ENCODE assay signal across 8 cellular contexts in genomic region chr12:94987270-94987669, GRCh38. TPM values are rescaled to one million over a fixed set of nuclear protein-coding genes. Genes with fewer than 3 reads are reported as not detected.
DNase-seq lines count a peak whose midpoint lies in the region; ATAC-seq, FAIRE-seq and TF ChIP-seq lines count a peak whose summit lies in the region.
"Not testable (repeated sequence)": the region's sequence is repeated elsewhere in the genome, so short reads cannot be mapped to it uniquely, and the experiment has no call there.

No MANE protein-coding gene starts in this region.

- FAIRE-seq in K562 (lab: Jason Lieb, UNC), result peak; percentile 19

- not testable (repeated sequence) for BruUV-seq in K562 (replicated peaks; lab: Mats Ljungman, UMichigan)

- peaks cover 48% of the 10 kb centered on the region for H3K4me1 ChIP-seq in BLaER1
- H3K4me1 ChIP-seq in DND-41 (ENCODE audit: insufficient read depth, low read length), result peaks cover 34% of the 10 kb centered on the region
- H3K4me1 ChIP-seq in K562 (replicated peaks in 1 of 2; ENCODE audit: control insufficient read depth in 2 of 2, insufficient read depth in 2 of 2, low read length in 2 of 2), result not testable (repeated sequence)
- peaks cover 25 to 65% of the 10 kb centered on the region in 2 donors for H3K4me1 ChIP-seq in naive thymus-derived CD4-positive, alpha-beta T cell (ENCODE audit: control insufficient read depth in 2 of 2, insufficient read depth in 2 of 2, low read length in 2 of 2)

- ATAC-seq in DND-41 (ENCODE audit: insufficient read depth, low read depth), result peak; percentile 36
- not testable (repeated sequence) for ATAC-seq in T-helper 17 cell; activated CD8-positive, alpha-beta T cell treated with anti-CD3 and anti-CD28 coated beads for 36 hours; K562; naive thymus-derived CD4-positive, alpha-beta T cell

- H2AFZ ChIP-seq in DND-41 (ENCODE audit: low read depth, low read length); K562 (ENCODE audit: low read depth, low read length): not testable (repeated sequence)

- H3K4me3 Mint-ChIP-seq in T-helper 17 cell, result peak overlapping the region; percentile 77
- H3K4me3 Mint-ChIP-seq in activated CD8-positive, alpha-beta T cell treated with anti-CD3 and anti-CD28 coated beads for 36 hours; stimulated activated naive CD8-positive, alpha-beta T cell treated with anti-CD3 and anti-CD28 coated beads, Interleukin-15, Interleukin-2, amounts not matched to agents 100 ng/mL and 50 ng/mL, for 24 hours: not testable (repeated sequence)
- H3K4me3 Mint-ChIP-seq in activated naive CD4-positive, alpha-beta T cell treated with anti-CD3 and anti-CD28 coated beads, Interleukin-2, amount 10 ng/mL, durations not matched to agents 7 days and 5 days, result peak overlapping the region; percentile 31
- H3K4me3 Mint-ChIP-seq in naive thymus-derived CD4-positive, alpha-beta T cell, result peak overlapping the region; percentile 42 to 90 (median 64)

- POLR2A ChIA-PET in activated CD8-positive, alpha-beta T cell treated with anti-CD3 and anti-CD28 coated beads for 36 hours (lab: Charles Lee), result interaction anchor here (1.8 kb wide), 1 partner anchor 16 kb away, joined by 7 read pairs; the partner anchor contains the start of gene NDUFA12
- POLR2A ChIA-PET in K562 (lab: Yijun Ruan, JAX), result not testable (repeated sequence)
- POLR2A ChIA-PET in naive thymus-derived CD4-positive, alpha-beta T cell (lab: Charles Lee), result interaction anchor here (1.7 kb wide), 1 partner anchor 16 kb away, joined by 10 read pairs; the partner anchor contains the start of gene NDUFA12

- TF ChIP-seq POLR2A in K562 (conservative IDR thresholded peaks at IDR 0.05), result not testable (repeated sequence)

- WGBS in K562 (ENCODE audit: insufficient coverage, low coverage, missing lambda C conversion rate), result 92% methylated on average over 6 of the region's 6 CpGs

- TF ChIP-seq CTCF in DND-41 (IDR thresholded peaks at IDR 0.05; ENCODE audit: borderline replicate concordance, extremely low read depth, low read length, poor library complexity, severe bottlenecking); activated CD8-positive, alpha-beta T cell treated with anti-CD3 and anti-CD28 coated beads for 36 hours (IDR thresholded peaks at IDR 0.05); K562 (IDR thresholded peaks at IDR 0.05 in 2 of 3, conservative IDR thresholded peaks at IDR 0.05 in 1 of 3; ENCODE audit: insufficient read depth in 2 of 3, low read depth in 1 of 3, low read length in 3 of 3): not testable (repeated sequence)

- H3K4me3 ChIP-seq in BLaER1; DND-41 (ENCODE audit: low read depth in 1 of 2, low read length in 2 of 2); K562; naive thymus-derived CD4-positive, alpha-beta T cell (ENCODE audit: low read length): not testable (repeated sequence)

- TF ChIP-seq RAD21 in K562 (CRISPR knock-in tag; conservative IDR thresholded peaks at IDR 0.05 in 1 of 2, IDR thresholded peaks at IDR 0.05 in 1 of 2), result not testable (repeated sequence)

- in situ Hi-C loops in K562 (cut with MboI), result not testable (repeated sequence)

- H3K36me3 ChIP-seq in BLaER1 (peaks cover 53% of the 10 kb centered on the region), DND-41 (ENCODE audit: insufficient read depth, low read length) (peaks cover 25% of the 10 kb centered on the region), K562 (ENCODE audit: control insufficient read depth, insufficient read depth, low read length) (peaks cover 35% of the 10 kb centered on the region; the same call in 2 of the 3 replicates)
- not testable (repeated sequence) for H3K36me3 ChIP-seq in naive thymus-derived CD4-positive, alpha-beta T cell (ENCODE audit: control insufficient read depth in 2 of 3, insufficient read depth in 3 of 3, low read length in 3 of 3)

- intact Hi-C loops in activated CD8-positive, alpha-beta T cell treated with anti-CD3 and anti-CD28 coated beads for 36 hours (cut with micrococcal nuclease); K562 (cut with micrococcal nuclease): not testable (repeated sequence)
- intact Hi-C loops in naive thymus-derived CD4-positive, alpha-beta T cell (cut with micrococcal nuclease), result loop anchor here (1.0 to 10.0 kb wide), 9 partner anchors 16 to 1518 kb away; partner anchors contain the start of genes FGD6 (in 1 of the 2), METAP2 (in 1 of the 2), NDUFA12 (in 1 of the 2) and NR2C1 (in 1 of the 2)

- H3K27ac ChIP-seq in BLaER1; DND-41 (ENCODE audit: low read length); K562 (ENCODE audit: extremely low read depth, low read depth, low read length): not testable (repeated sequence)
- peak overlapping the region; percentile 52 for H3K27ac ChIP-seq in naive thymus-derived CD4-positive, alpha-beta T cell (ENCODE audit: low read depth, low read length)

- H3K9me1 ChIP-seq in K562 (ENCODE audit: control insufficient read depth, insufficient read depth, low read length), result not testable (repeated sequence)

- peak overlapping the region; percentile 64 for H3K4me2 ChIP-seq in BLaER1
- H3K4me2 ChIP-seq in DND-41 (ENCODE audit: insufficient read depth, low read length); K562 (ENCODE audit: insufficient read depth, low read length): not testable (repeated sequence)

- not testable (repeated sequence) for H3K27me3 Mint-ChIP-seq in T-helper 17 cell; activated CD8-positive, alpha-beta T cell treated with anti-CD3 and anti-CD28 coated beads for 36 hours; activated naive CD4-positive, alpha-beta T cell treated with anti-CD3 and anti-CD28 coated beads, Interleukin-2, amount 10 ng/mL, durations not matched to agents 7 days and 5 days; naive thymus-derived CD4-positive, alpha-beta T cell; stimulated activated naive CD8-positive, alpha-beta T cell treated with anti-CD3 and anti-CD28 coated beads, Interleukin-15, Interleukin-2, amounts not matched to agents 100 ng/mL and 50 ng/mL, for 24 hours

- H3K79me2 ChIP-seq in DND-41 (ENCODE audit: insufficient read depth, low read length), result peaks cover 20% of the 10 kb centered on the region
- H3K79me2 ChIP-seq in K562 (ENCODE audit: control insufficient read depth, insufficient read depth, low read length), result not testable (repeated sequence)

- TF ChIP-seq EP300 in K562 (IDR thresholded peaks at IDR 0.05; ENCODE audit: low read length), result not testable (repeated sequence)

- H3K27me3 ChIP-seq in BLaER1; DND-41 (ENCODE audit: insufficient read depth, low read length, poor library complexity); K562 (ENCODE audit: control insufficient read depth in 2 of 2, insufficient read depth in 2 of 2, low read length in 2 of 2); naive thymus-derived CD4-positive, alpha-beta T cell (ENCODE audit: control insufficient read depth in 2 of 2, insufficient read depth in 2 of 2, low read length in 2 of 2): not testable (repeated sequence)

- DNase-seq in DND-41, result peak; percentile 16
- not testable (repeated sequence) for DNase-seq in T-helper 17 cell; activated CD8-positive, alpha-beta T cell treated with anti-CD3 and anti-CD28 coated beads for 36 hours; activated naive CD4-positive, alpha-beta T cell treated with anti-CD3 and anti-CD28 coated beads, Interleukin-2, amount 10 ng/mL, durations not matched to agents 7 days and 5 days; K562 (ENCODE audit: extremely low read depth in 1 of 4, low spot score in 3 of 4); naive thymus-derived CD4-positive, alpha-beta T cell

- CTCF ChIA-PET in activated CD8-positive, alpha-beta T cell treated with anti-CD3 and anti-CD28 coated beads for 36 hours (lab: Charles Lee), result interaction anchor here (0.6 kb wide), 1 partner anchor 442 kb away, joined by 3 read pairs; no protein-coding TSS in a partner anchor
- CTCF ChIA-PET in activated naive CD4-positive, alpha-beta T cell treated with anti-CD3 and anti-CD28 coated beads, Interleukin-2, amount 10 ng/mL, durations not matched to agents 7 days and 5 days (lab: Charles Lee); K562 (lab: Yijun Ruan, JAX; ENCODE audit: low intra/inter-chr PET ratio): not testable (repeated sequence)
- CTCF ChIA-PET in naive thymus-derived CD4-positive, alpha-beta T cell (lab: Charles Lee), result interaction anchor here (0.5 to 0.6 kb wide), 2 partner anchors 79 to 85 kb away, joined by 3 to 7 read pairs; no protein-coding TSS in a partner anchor

- not testable (repeated sequence) for H3K9ac ChIP-seq in BLaER1; DND-41 (ENCODE audit: low read depth, low read length); K562 (ENCODE audit: insufficient read depth in 1 of 2, low read depth in 2 of 2, low read length in 2 of 2)

- not testable (repeated sequence) for H3K36me3 Mint-ChIP-seq in T-helper 17 cell (ENCODE audit: low read depth)
- peaks cover 44% of the 10 kb centered on the region for H3K36me3 Mint-ChIP-seq in activated CD8-positive, alpha-beta T cell treated with anti-CD3 and anti-CD28 coated beads for 36 hours (ENCODE audit: low read depth)
- H3K36me3 Mint-ChIP-seq in activated naive CD4-positive, alpha-beta T cell treated with anti-CD3 and anti-CD28 coated beads, Interleukin-2, amount 10 ng/mL, durations not matched to agents 7 days and 5 days, result peaks cover 59% of the 10 kb centered on the region
- peaks cover 12 to 28% (median 17%) of the 10 kb centered on the region in 5 donors for H3K36me3 Mint-ChIP-seq in naive thymus-derived CD4-positive, alpha-beta T cell
- H3K36me3 Mint-ChIP-seq in stimulated activated naive CD8-positive, alpha-beta T cell treated with anti-CD3 and anti-CD28 coated beads, Interleukin-15, Interleukin-2, amounts not matched to agents 100 ng/mL and 50 ng/mL, for 24 hours (ENCODE audit: low read depth), result peaks cover 48% of the 10 kb centered on the region

- H3K9me3 Mint-ChIP-seq in activated CD8-positive, alpha-beta T cell treated with anti-CD3 and anti-CD28 coated beads for 36 hours; activated naive CD4-positive, alpha-beta T cell treated with anti-CD3 and anti-CD28 coated beads, Interleukin-2, amount 10 ng/mL, durations not matched to agents 7 days and 5 days; naive thymus-derived CD4-positive, alpha-beta T cell; stimulated activated naive CD8-positive, alpha-beta T cell treated with anti-CD3 and anti-CD28 coated beads, Interleukin-15, Interleukin-2, amounts not matched to agents 100 ng/mL and 50 ng/mL, for 24 hours: not testable (repeated sequence)

- not testable (repeated sequence) for H3K9me3 ChIP-seq in BLaER1; DND-41 (ENCODE audit: insufficient read depth, low read length, severe bottlenecking); T-helper 17 cell (ENCODE audit: control insufficient read depth, low read length, poor library complexity, severe bottlenecking); K562 (replicated peaks; ENCODE audit: control insufficient read depth, insufficient read depth, low read depth, low read length); naive thymus-derived CD4-positive, alpha-beta T cell (ENCODE audit: control insufficient read depth in 2 of 3, low read length in 3 of 3)

- H3K27ac Mint-ChIP-seq in T-helper 17 cell, result peak overlapping the region; percentile 60
- H3K27ac Mint-ChIP-seq in activated CD8-positive, alpha-beta T cell treated with anti-CD3 and anti-CD28 coated beads for 36 hours, result peak overlapping the region; percentile 59
- peak overlapping the region; percentile 86 for H3K27ac Mint-ChIP-seq in activated naive CD4-positive, alpha-beta T cell treated with anti-CD3 and anti-CD28 coated beads, Interleukin-2, amount 10 ng/mL, durations not matched to agents 7 days and 5 days
- H3K27ac Mint-ChIP-seq in naive thymus-derived CD4-positive, alpha-beta T cell, result peak overlapping the region; percentile 50 to 99 (median 97)
- H3K27ac Mint-ChIP-seq in stimulated activated naive CD8-positive, alpha-beta T cell treated with anti-CD3 and anti-CD28 coated beads, Interleukin-15, Interleukin-2, amounts not matched to agents 100 ng/mL and 50 ng/mL, for 24 hours, result peak overlapping the region; percentile 71

- H3K4me1 Mint-ChIP-seq in T-helper 17 cell, result peaks cover 48% of the 10 kb centered on the region
- peaks cover 50% of the 10 kb centered on the region for H3K4me1 Mint-ChIP-seq in activated CD8-positive, alpha-beta T cell treated with anti-CD3 and anti-CD28 coated beads for 36 hours (ENCODE audit: low read depth)
- peaks cover 59% of the 10 kb centered on the region for H3K4me1 Mint-ChIP-seq in activated naive CD4-positive, alpha-beta T cell treated with anti-CD3 and anti-CD28 coated beads, Interleukin-2, amount 10 ng/mL, durations not matched to agents 7 days and 5 days
- H3K4me1 Mint-ChIP-seq in naive thymus-derived CD4-positive, alpha-beta T cell, result peaks cover 42 to 95% (median 77%) of the 10 kb centered on the region in 7 donors
- H3K4me1 Mint-ChIP-seq in stimulated activated naive CD8-positive, alpha-beta T cell treated with anti-CD3 and anti-CD28 coated beads, Interleukin-15, Interleukin-2, amounts not matched to agents 100 ng/mL and 50 ng/mL, for 24 hours (ENCODE audit: low read depth), result peaks cover 55% of the 10 kb centered on the region

- H4K20me1 ChIP-seq in BLaER1; K562 (replicated peaks; ENCODE audit: control insufficient read depth, insufficient read depth, low read length): not testable (repeated sequence)
- peaks cover 42% of the 10 kb centered on the region for H4K20me1 ChIP-seq in DND-41 (ENCODE audit: insufficient read depth, low read length)

RNA-seq across cellular contexts. Expression of gene NDUFA12, which starts 16.2 kb away (rescaled TPM):
- total RNA-seq in T-helper 17 cell (10 to 100 TPM; 57.7 to 65.2 TPM), K562 (2014; rRNA removed) (115 and 178 TPM in 2 replicates), K562 (2014; rRNA removed; fragmentation: Illumina TruSeq; extraction: Trizol) (257 and 267 TPM in 2 replicates), K562 (2015; rRNA removed; fragmentation: Illumina TruSeq; extraction: Trizol) (264 and 283 TPM in 2 replicates), K562 (2021) (149 and 163 TPM in 2 replicates)
- 100 to 1,000 TPM; 123 to 128 TPM for total RNA-seq in activated CD8-positive, alpha-beta T cell treated with anti-CD3 and anti-CD28 coated beads for 36 hours
- 13.4 and 22.9 TPM in 2 replicates for total RNA-seq in K562 (2011; cell fraction: chromatin; rRNA removed; ENCODE audit: low replicate concordance)
- total RNA-seq in K562 (2011; cell fraction: nucleolus; rRNA removed), result 17.5 and 20.2 TPM in 2 replicates
- total RNA-seq in K562 (2011; cell fraction: nucleoplasm; rRNA removed), result 25.4 and 30.2 TPM in 2 replicates
- polyA plus RNA-seq in K562 (2011; rRNA removed) (205 and 298 TPM in 2 replicates), K562 (2014; fragmentation: Illumina TruSeq; extraction: Trizol) (344 and 367 TPM in 2 replicates), K562 (2014; fragmentation: Nextera tagmentation; extraction: Ambion mirVana) (100 to 1,000 TPM; 862 to 986 TPM), K562 (2014; rRNA removed) (200 and 224 TPM in 2 replicates)
- polyA plus RNA-seq in K562 (2011; cell fraction: cytosol; rRNA removed), result 158 and 263 TPM in 2 replicates
- polyA plus RNA-seq in K562 (2011; cell fraction: nucleus; rRNA removed), result 54.9 and 90.7 TPM in 2 replicates
- 149 and 336 TPM in 2 replicates for polyA plus RNA-seq in K562 (2012)
- polyA minus RNA-seq in K562 (2011; rRNA and poly(A)+ RNA removed), result 168 and 184 TPM in 2 replicates
- polyA minus RNA-seq in K562 (2011; cell fraction: cytosol; rRNA and poly(A)+ RNA removed), result 69.4 and 75.6 TPM in 2 replicates
- polyA minus RNA-seq in K562 (2011; cell fraction: nucleus; rRNA and poly(A)+ RNA removed), result 13.5 and 28.2 TPM in 2 replicates
- 100 to 1,000 TPM in 1 of 5 experiments, 10 to 100 TPM in 4; 57.8 to 123 (median 68.5) TPM for total RNA-seq in naive thymus-derived CD4-positive, alpha-beta T cell
- 100 to 1,000 TPM; 393 to 507 TPM for polyA plus RNA-seq in naive thymus-derived CD4-positive, alpha-beta T cell
